ENCODE assay signal across 7 cellular contexts in genomic region chr19:2231621-2232221, GRCh38. TPM values are rescaled to one million over a fixed set of nuclear protein-coding genes. Genes with fewer than 3 reads are reported as not detected.
A peak's percentile ranks its signal among the peaks of the same experiment; 100 is the strongest.
DNase-seq lines count a peak whose midpoint lies in the region; ATAC-seq, FAIRE-seq and TF ChIP-seq lines count a peak whose summit lies in the region.
"Had no signal": no experiment of that assay in that cellular context is flagged by ENCODE, and none has a peak within 500 bp of the region (broad histone marks: within the 10 kb centered on the region; RNA-seq: fewer than 3 reads in every experiment).

No MANE protein-coding gene starts in this region.

- FAIRE-seq in K562 (lab: Jason Lieb, UNC): no peak

- TF ChIP-seq RAD21 in K562 (CRISPR knock-in tag; conservative IDR thresholded peaks at IDR 0.05 in 1 of 2, IDR thresholded peaks at IDR 0.05 in 1 of 2): peak in 1 of 2 experiments; percentile 25; a peak in 1 of 4 replicates

- peaks cover 0 to 82% of the 10 kb centered on the region in 2 experiments; a peak in 3 of 5 replicates for H3K4me1 ChIP-seq in K562 (replicated peaks in 1 of 2; ENCODE audit: control insufficient read depth in 2 of 2, insufficient read depth in 2 of 2, low read length in 2 of 2)

- intact Hi-C loops in K562 (cut with micrococcal nuclease): no loop called here

- 0 out of 2 replicates have a peak, but pooled peaks cover 13% of the 10 kb centered on the region for H4K20me1 ChIP-seq in K562 (replicated peaks; ENCODE audit: control insufficient read depth, insufficient read depth, low read length)

- H3K27me3 ChIP-seq in K562 (ENCODE audit: control insufficient read depth in 2 of 2, insufficient read depth in 2 of 2, low read length in 2 of 2): no peaks in the 10 kb centered on the region

- WGBS in K562 (ENCODE audit: insufficient coverage, low coverage, missing lambda C conversion rate): 87% methylated on average over 21 of the region's 21 CpGs

- TF ChIP-seq CTCF in 22Rv1 (IDR thresholded peaks at IDR 0.05) (peak; percentile 29), K562 (IDR thresholded peaks at IDR 0.05 in 2 of 3, conservative IDR thresholded peaks at IDR 0.05 in 1 of 3; ENCODE audit: insufficient read depth in 2 of 3, low read depth in 1 of 3, low read length in 3 of 3) (peak; percentile 28 to 37 (median 37); a peak in 4 of 6 replicates)

- BruUV-seq in K562 (replicated peaks; lab: Mats Ljungman, UMichigan): no TSS peak

- no peaks in the 10 kb centered on the region for H3K9me3 ChIP-seq in K562 (replicated peaks; ENCODE audit: control insufficient read depth, insufficient read depth, low read depth, low read length)

- TF ChIP-seq POLR2A in K562 (conservative IDR thresholded peaks at IDR 0.05): peak; percentile 69

- peak; percentile 14; the same call in 2 of the 3 replicates for ATAC-seq in K562
- ATAC-seq in GM21423 (IDR thresholded peaks at IDR 0.05; ENCODE audit: unreplicated experiment): no peak
- no peak for ATAC-seq in GM19397 (IDR thresholded peaks at IDR 0.05; ENCODE audit: unreplicated experiment)

- H3K4me3 ChIP-seq in K562: no peak overlapping the region

- H2AFZ ChIP-seq in K562 (ENCODE audit: low read depth, low read length): no peak overlapping the region

- no peak for TF ChIP-seq EP300 in K562 (IDR thresholded peaks at IDR 0.05; ENCODE audit: low read length)

- in situ Hi-C loops in K562 (cut with MboI): loop anchor here (10.0 kb wide), 1 partner anchor 83 kb away; no protein-coding TSS in a partner anchor

- POLR2A ChIA-PET in K562 (lab: Yijun Ruan, JAX): interaction anchor here (0.6 to 1.9 kb wide), 2 partner anchors 10 to 11 kb away, joined by 3 to 9 read pairs; no protein-coding TSS in a partner anchor

- H3K9me1 ChIP-seq in K562 (ENCODE audit: control insufficient read depth, insufficient read depth, low read length): no peaks in the 10 kb centered on the region

- H3K79me2 ChIP-seq in K562 (ENCODE audit: control insufficient read depth, insufficient read depth, low read length): peaks cover 40% of the 10 kb centered on the region

- CTCF ChIA-PET in K562 (lab: Yijun Ruan, JAX; ENCODE audit: low intra/inter-chr PET ratio): no interaction called here

- H3K27ac ChIP-seq in 22Rv1 (peak overlapping the region; percentile 96), K562 (ENCODE audit: extremely low read depth, low read depth, low read length) (no peak overlapping the region; the same call in 2 of the 3 replicates)

- H3K4me2 ChIP-seq in K562 (ENCODE audit: insufficient read depth, low read length): no peak overlapping the region

- H3K36me3 ChIP-seq in K562 (ENCODE audit: control insufficient read depth, insufficient read depth, low read length): peaks cover 71% of the 10 kb centered on the region; the same call in 2 of the 3 replicates

- H3K9ac ChIP-seq in K562 (ENCODE audit: insufficient read depth in 1 of 2, low read depth in 2 of 2, low read length in 2 of 2): peak overlapping the region in 1 of 2 experiments; percentile 78; a peak in 2 of 4 replicates

- DNase-seq in H4 (ENCODE audit: low spot score) (peak; percentile 21), K562 (ENCODE audit: extremely low read depth in 1 of 4, low spot score in 3 of 4) (no peak), DMS79 treated with DMSO at 0.1 percent for 48 hours (lab: John Stamatoyannopoulos, UW) (no peak)

RNA-seq across cellular contexts. Expression of gene PLEKHJ1, which starts 4.4 kb away (rescaled TPM):
- 45.1 and 50.8 TPM in 2 replicates for total RNA-seq in H4 (2014; rRNA removed; shearing (Covaris generic))
- total RNA-seq in K562 (2011; cell fraction: chromatin; rRNA removed; ENCODE audit: low replicate concordance): 32.2 and 114 TPM in 2 replicates
- 171 and 174 TPM in 2 replicates for total RNA-seq in K562 (2011; cell fraction: nucleolus; rRNA removed)
- 85.7 and 89.1 TPM in 2 replicates for total RNA-seq in K562 (2011; cell fraction: nucleoplasm; rRNA removed)
- total RNA-seq in K562 (2014; rRNA removed): 176 and 229 TPM in 2 replicates
- 55.6 and 55.7 TPM in 2 replicates for total RNA-seq in K562 (2014; rRNA removed; fragmentation: Illumina TruSeq; extraction: Trizol)
- 63.9 and 65.6 TPM in 2 replicates for total RNA-seq in K562 (2015; rRNA removed; fragmentation: Illumina TruSeq; extraction: Trizol)
- 127 and 140 TPM in 2 replicates for total RNA-seq in K562 (2021)
- 65.9 and 80.2 TPM in 2 replicates for polyA plus RNA-seq in K562 (2011; rRNA removed)
- 131 and 202 TPM in 2 replicates for polyA plus RNA-seq in K562 (2011; cell fraction: cytosol; rRNA removed)
- 161 and 204 TPM in 2 replicates for polyA plus RNA-seq in K562 (2011; cell fraction: nucleus; rRNA removed)
- 127 and 153 TPM in 2 replicates for polyA plus RNA-seq in K562 (2012)
- polyA plus RNA-seq in K562 (2014; fragmentation: Illumina TruSeq; extraction: Trizol): 45.9 and 72.0 TPM in 2 replicates
- polyA plus RNA-seq in K562 (2014; fragmentation: Nextera tagmentation; extraction: Ambion mirVana): 1 to 10 TPM; 1.5 to 6.8 TPM
- 188 and 193 TPM in 2 replicates for polyA plus RNA-seq in K562 (2014; rRNA removed)
- 12.0 and 14.7 TPM in 2 replicates for polyA minus RNA-seq in K562 (2011; rRNA and poly(A)+ RNA removed)
- 24.0 and 24.1 TPM in 2 replicates for polyA minus RNA-seq in K562 (2011; cell fraction: cytosol; rRNA and poly(A)+ RNA removed)
- polyA minus RNA-seq in K562 (2011; cell fraction: nucleus; rRNA and poly(A)+ RNA removed): 31.9 and 32.4 TPM in 2 replicates

RNA-seq across cellular contexts. Expression of gene SF3A2, which starts 4.9 kb away (rescaled TPM):
- total RNA-seq in H4 (2014; rRNA removed; shearing (Covaris generic)): 10.8 and 13.3 TPM in 2 replicates
- total RNA-seq in K562 (2011; cell fraction: chromatin; rRNA removed; ENCODE audit: low replicate concordance): 112 and 366 TPM in 2 replicates
- 303 and 373 TPM in 2 replicates for total RNA-seq in K562 (2011; cell fraction: nucleolus; rRNA removed)
- total RNA-seq in K562 (2011; cell fraction: nucleoplasm; rRNA removed): 182 TPM in 2 replicates
- total RNA-seq in K562 (2014; rRNA removed) (50.3 and 111 TPM in 2 replicates), K562 (2014; rRNA removed; fragmentation: Illumina TruSeq; extraction: Trizol) (4.5 and 5.8 TPM in 2 replicates), K562 (2015; rRNA removed; fragmentation: Illumina TruSeq; extraction: Trizol) (22.8 and 30.6 TPM in 2 replicates), K562 (2021) (181 and 194 TPM in 2 replicates)
- polyA plus RNA-seq in K562 (2011; rRNA removed) (7.9 and 21.0 TPM in 2 replicates), K562 (2014; fragmentation: Illumina TruSeq; extraction: Trizol) (44.6 and 119 TPM in 2 replicates), K562 (2014; fragmentation: Nextera tagmentation; extraction: Ambion mirVana) (under 1 TPM; 0.17 to 0.35 TPM), K562 (2014; rRNA removed) (45.9 and 46.7 TPM in 2 replicates)
- polyA plus RNA-seq in K562 (2011; cell fraction: cytosol; rRNA removed): 11.3 and 12.6 TPM in 2 replicates
- polyA plus RNA-seq in K562 (2011; cell fraction: nucleus; rRNA removed): 164 and 237 TPM in 2 replicates
- polyA plus RNA-seq in K562 (2012): 142 and 173 TPM in 2 replicates
- polyA minus RNA-seq in K562 (2011; rRNA and poly(A)+ RNA removed): 8.5 and 10.2 TPM in 2 replicates
- polyA minus RNA-seq in K562 (2011; cell fraction: cytosol; rRNA and poly(A)+ RNA removed): 49.6 and 76.1 TPM in 2 replicates
- polyA minus RNA-seq in K562 (2011; cell fraction: nucleus; rRNA and poly(A)+ RNA removed): 127 and 137 TPM in 2 replicates

RNA-seq across cellular contexts. Expression of gene AMH, which starts 17.4 kb away (rescaled TPM):
- 0.68 and 1.0 TPM in 2 replicates for total RNA-seq in H4 (2014; rRNA removed; shearing (Covaris generic))
- total RNA-seq in K562 (2011; cell fraction: chromatin; rRNA removed; ENCODE audit: low replicate concordance): 14.5 and 62.7 TPM in 2 replicates
- total RNA-seq in K562 (2011; cell fraction: nucleolus; rRNA removed): 48.8 and 60.2 TPM in 2 replicates
- total RNA-seq in K562 (2011; cell fraction: nucleoplasm; rRNA removed): 25.7 and 35.6 TPM in 2 replicates
- total RNA-seq in K562 (2014; rRNA removed) (9.4 and 10.7 TPM in 2 replicates), K562 (2014; rRNA removed; fragmentation: Illumina TruSeq; extraction: Trizol) (0.13 and 0.29 TPM in 2 replicates), K562 (2015; rRNA removed; fragmentation: Illumina TruSeq; extraction: Trizol) (2.6 and 3.5 TPM in 2 replicates), K562 (2021) (22.2 and 27.4 TPM in 2 replicates)
- polyA plus RNA-seq in K562 (2011; rRNA removed) (1.7 and 3.6 TPM in 2 replicates), K562 (2014; fragmentation: Illumina TruSeq; extraction: Trizol) (1.5 and 4.0 TPM in 2 replicates), K562 (2014; fragmentation: Nextera tagmentation; extraction: Ambion mirVana) (not detected), K562 (2014; rRNA removed) (19.2 and 23.6 TPM in 2 replicates)
- polyA plus RNA-seq in K562 (2011; cell fraction: cytosol; rRNA removed): 2.2 and 9.1 TPM in 2 replicates
- 52.0 and 130 TPM in 2 replicates for polyA plus RNA-seq in K562 (2011; cell fraction: nucleus; rRNA removed)
- polyA plus RNA-seq in K562 (2012): 14.9 and 33.7 TPM in 2 replicates
- 0.09 and 0.18 TPM in 2 replicates for polyA minus RNA-seq in K562 (2011; rRNA and poly(A)+ RNA removed)
- 2.0 and 3.7 TPM in 2 replicates for polyA minus RNA-seq in K562 (2011; cell fraction: cytosol; rRNA and poly(A)+ RNA removed)
- polyA minus RNA-seq in K562 (2011; cell fraction: nucleus; rRNA and poly(A)+ RNA removed): 5.4 and 8.2 TPM in 2 replicates
- total RNA-seq: kidney epithelial cell had no signal

RNA-seq across cellular contexts. Expression of gene JSRP1, which starts 24.5 kb away (rescaled TPM):
- total RNA-seq in H4 (2014; rRNA removed; shearing (Covaris generic)): 0.66 TPM in 1 of 2 replicates, not detected in the other
- 1.7 TPM in 1 of 2 replicates, not detected in the other for total RNA-seq in K562 (2011; cell fraction: chromatin; rRNA removed; ENCODE audit: low replicate concordance)
- total RNA-seq in K562 (2011; cell fraction: nucleolus; rRNA removed): 0.92 TPM in 1 of 2 replicates, not detected in the other
- 2.7 TPM in 1 of 2 replicates, not detected in the other for total RNA-seq in K562 (2011; cell fraction: nucleoplasm; rRNA removed)
- total RNA-seq in K562 (2014; rRNA removed): 0.29 TPM in 1 of 2 replicates, not detected in the other
- total RNA-seq in K562 (2014; rRNA removed; fragmentation: Illumina TruSeq; extraction: Trizol): 0.40 and 0.45 TPM in 2 replicates
- 0.51 and 0.57 TPM in 2 replicates for total RNA-seq in K562 (2015; rRNA removed; fragmentation: Illumina TruSeq; extraction: Trizol)
- total RNA-seq in K562 (2021): 0.58 and 0.78 TPM in 2 replicates
- polyA plus RNA-seq in K562 (2011; rRNA removed): not detected in 2 replicates
- 0.09 TPM in 1 of 2 replicates, not detected in the other for polyA plus RNA-seq in K562 (2011; cell fraction: cytosol; rRNA removed)
- 0.58 TPM in 1 of 2 replicates, not detected in the other for polyA plus RNA-seq in K562 (2011; cell fraction: nucleus; rRNA removed)
- polyA plus RNA-seq in K562 (2012): 2.3 and 2.7 TPM in 2 replicates
- not detected in 2 replicates for polyA plus RNA-seq in K562 (2014; fragmentation: Illumina TruSeq; extraction: Trizol)
- polyA plus RNA-seq in K562 (2014; fragmentation: Nextera tagmentation; extraction: Ambion mirVana): under 1 TPM in 1 of 2 experiments, not detected in 1; 0.08 TPM
- 1.2 and 2.1 TPM in 2 replicates for polyA plus RNA-seq in K562 (2014; rRNA removed)
- 0.63 TPM in 1 of 2 replicates, not detected in the other for polyA minus RNA-seq in K562 (2011; rRNA and poly(A)+ RNA removed)
- polyA minus RNA-seq in K562 (2011; cell fraction: cytosol; rRNA and poly(A)+ RNA removed): not detected in 2 replicates
- polyA minus RNA-seq in K562 (2011; cell fraction: nucleus; rRNA and poly(A)+ RNA removed): 1.00 TPM in 1 of 2 replicates, not detected in the other

RNA-seq across cellular contexts. Expression of gene PEAK3, which starts 50.3 kb away (rescaled TPM):
- total RNA-seq in H4 (2014; rRNA removed; shearing (Covaris generic)): 0.06 TPM in 1 of 2 replicates, not detected in the other
- 0.49 TPM in 1 of 2 replicates, not detected in the other for total RNA-seq in K562 (2011; cell fraction: chromatin; rRNA removed; ENCODE audit: low replicate concordance)
- 0.17 TPM in 1 of 2 replicates, not detected in the other for total RNA-seq in K562 (2011; cell fraction: nucleolus; rRNA removed)
- total RNA-seq in K562 (2011; cell fraction: nucleoplasm; rRNA removed): not detected in 2 replicates
- total RNA-seq in K562 (2014; rRNA removed) (0.16 TPM in 1 of 2 replicates, not detected in the other), K562 (2014; rRNA removed; fragmentation: Illumina TruSeq; extraction: Trizol) (not detected in 2 replicates), K562 (2015; rRNA removed; fragmentation: Illumina TruSeq; extraction: Trizol) (not detected in 2 replicates), K562 (2021) (0.13 and 0.40 TPM in 2 replicates)
- polyA plus RNA-seq in K562 (2011; rRNA removed) (0.03 TPM in 1 of 2 replicates, not detected in the other), K562 (2014; fragmentation: Illumina TruSeq; extraction: Trizol) (0.06 TPM in 1 of 2 replicates, not detected in the other), K562 (2014; fragmentation: Nextera tagmentation; extraction: Ambion mirVana) (not detected), K562 (2014; rRNA removed) (0.07 TPM in 1 of 2 replicates, not detected in the other)
- polyA plus RNA-seq in K562 (2011; cell fraction: cytosol; rRNA removed): not detected in 2 replicates
- polyA plus RNA-seq in K562 (2011; cell fraction: nucleus; rRNA removed): 0.10 TPM in 1 of 2 replicates, not detected in the other
- 0.27 and 0.66 TPM in 2 replicates for polyA plus RNA-seq in K562 (2012)
- not detected in 2 replicates for polyA minus RNA-seq in K562 (2011; rRNA and poly(A)+ RNA removed)
- not detected in 2 replicates for polyA minus RNA-seq in K562 (2011; cell fraction: cytosol; rRNA and poly(A)+ RNA removed)
- 0.11 and 0.13 TPM in 2 replicates for polyA minus RNA-seq in K562 (2011; cell fraction: nucleus; rRNA and poly(A)+ RNA removed)
- total RNA-seq: kidney epithelial cell had no signal
